In genomic region chr15:90529008-90529368, GRCh38 we compare ENCODE assay signal across 8 cellular contexts.
A peak's percentile ranks its signal among the peaks of the same experiment; 100 is the strongest.
DNase-seq lines count a peak whose midpoint lies in the region; ATAC-seq lines count a peak whose summit lies in the region.

No MANE protein-coding gene starts in this region.

- peak overlapping the region; percentile 97 for H2AFZ ChIP-seq in ACC112 (ENCODE audit: low read length, unreplicated experiment)

- no peaks in the 10 kb centered on the region for H3K36me3 ChIP-seq in ACC112 (ENCODE audit: insufficient read depth, low read length)
- H3K36me3 ChIP-seq in HUES48 (ENCODE audit: control insufficient read depth, insufficient read depth, low read length): no peaks in the 10 kb centered on the region
- H3K36me3 ChIP-seq in muscle layer of duodenum (ENCODE audit: control insufficient read depth in 1 of 2, insufficient read depth in 2 of 2, low read length in 2 of 2): no peaks in the 10 kb centered on the region

- H3K4me3 ChIP-seq in ACC112 (ENCODE audit: low read depth, low read length) (peak overlapping the region; percentile 94), HUES48 (ENCODE audit: low read depth, low read length) (peak overlapping the region; percentile 69), muscle layer of duodenum (ENCODE audit: low read depth in 1 of 2, low read length in 2 of 2) (peak overlapping the region; percentile 48 to 69)

- H3K79me2 ChIP-seq in ACC112 (ENCODE audit: control insufficient read depth, insufficient read depth, low read length, unreplicated experiment): peaks cover 36% of the 10 kb centered on the region

- H3K9me3 ChIP-seq in HUES48 (ENCODE audit: control insufficient read depth, insufficient read depth, low read length) (no peaks in the 10 kb centered on the region), muscle layer of duodenum (ENCODE audit: control insufficient read depth in 1 of 2, low read length in 2 of 2) (no peaks in the 10 kb centered on the region)

- H3K4me1 ChIP-seq in ACC112 (ENCODE audit: control insufficient read depth, insufficient read depth, low read length, unreplicated experiment) (peaks cover 4% of the 10 kb centered on the region), HUES48 (ENCODE audit: control insufficient read depth, insufficient read depth, low read length) (peaks cover 4% of the 10 kb centered on the region; the same call in 1 of the 2 replicates), muscle layer of duodenum (ENCODE audit: control insufficient read depth in 1 of 2, insufficient read depth in 2 of 2, low read length in 2 of 2) (peaks cover 0 to 24% of the 10 kb centered on the region in 2 donors)

- H3K27ac ChIP-seq in ACC112 (ENCODE audit: low read depth, low read length) (no peak overlapping the region), HUES48 (ENCODE audit: low read depth, low read length) (no peak overlapping the region), caudate nucleus (ENCODE audit: low read depth, low read length) (peak overlapping the region; percentile 90), muscle layer of duodenum (ENCODE audit: low read length) (peak overlapping the region; percentile 45)

- no peak overlapping the region for H3K9ac ChIP-seq in HUES48 (ENCODE audit: low read depth, low read length)

- DNase-seq in caudate nucleus (lab: John Stamatoyannopoulos, UW) (peak in 2 of 61 donors; percentile 28 to 31), DMS 273 treated with DMSO at 0.1 percent for 48 hours (lab: John Stamatoyannopoulos, UW) (no peak), retina (no peak), MV-4-11 (lab: John Stamatoyannopoulos, UW) (no peak)

- H3K27me3 ChIP-seq in ACC112 (ENCODE audit: insufficient read depth, low read length) (no peaks in the 10 kb centered on the region), HUES48 (ENCODE audit: control insufficient read depth, insufficient read depth, low read length) (peaks cover 42% of the 10 kb centered on the region), muscle layer of duodenum (ENCODE audit: low read depth, low read length) (no peaks in the 10 kb centered on the region)

- no peak for ATAC-seq in HG02623 (IDR thresholded peaks at IDR 0.05; ENCODE audit: unreplicated experiment)

Comparison
In these comparisons a context has a peak if more than half of its experiments do, and no peak if none do; other contexts are left out.
1. H3K27ac ChIP-seq: peak in caudate nucleus (single experiment) and muscle layer of duodenum (single experiment); none in ACC112 (single experiment) and HUES48 (single experiment).
2. Peak in every context shown above with its lines, with median percentiles within 50 percentile points of each other: H3K4me3 ChIP-seq.